2 cellular contexts compared by ENCODE assay signal in the genomic region with DNA sequence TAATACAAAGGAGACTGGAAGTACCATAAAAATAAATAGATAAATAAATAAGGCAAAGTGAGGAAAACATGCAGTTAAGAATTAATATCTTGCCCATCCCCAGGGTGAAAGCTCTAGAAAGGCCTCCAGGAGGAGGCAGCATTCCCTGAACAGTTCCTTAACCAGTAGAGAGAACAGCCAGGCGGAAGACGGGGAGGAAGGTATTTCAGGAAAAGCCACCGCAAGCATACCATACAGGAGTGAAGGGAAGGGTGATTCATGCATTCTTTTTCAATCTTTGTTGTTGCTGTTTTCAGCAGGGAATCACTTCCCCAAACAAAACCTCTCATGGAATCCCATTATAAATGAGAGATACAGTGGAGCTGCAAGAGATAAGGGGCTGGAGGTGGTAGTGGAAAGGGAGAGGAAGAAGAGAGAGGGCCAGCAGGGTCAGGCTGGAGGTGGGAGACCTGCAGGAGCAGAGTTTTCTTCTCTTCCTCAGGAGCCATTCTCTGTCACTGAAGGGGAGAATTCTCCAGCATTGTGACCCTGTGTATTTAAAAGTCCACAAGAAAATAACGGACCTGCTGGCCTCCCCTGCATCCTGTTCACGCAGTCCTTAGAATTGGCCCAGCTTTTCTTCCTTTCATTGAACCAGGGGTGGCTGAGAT.
TF ChIP-seq lines count a peak whose summit lies in the region.

No MANE protein-coding gene starts in this region.

TF ChIP-seq in SK-N-SH treated with all-trans-retinoic acid at 6 μM for 48 hours, 23 proteins besides CTCF, POLR2A, EP300 and RAD21 (continued from another document):
- no peak for TF ChIP-seq PPARA (CRISPR knock-in tag; IDR thresholded peaks at IDR 0.05; ENCODE audit: borderline replicate concordance)
- TF ChIP-seq, protein P1, sequence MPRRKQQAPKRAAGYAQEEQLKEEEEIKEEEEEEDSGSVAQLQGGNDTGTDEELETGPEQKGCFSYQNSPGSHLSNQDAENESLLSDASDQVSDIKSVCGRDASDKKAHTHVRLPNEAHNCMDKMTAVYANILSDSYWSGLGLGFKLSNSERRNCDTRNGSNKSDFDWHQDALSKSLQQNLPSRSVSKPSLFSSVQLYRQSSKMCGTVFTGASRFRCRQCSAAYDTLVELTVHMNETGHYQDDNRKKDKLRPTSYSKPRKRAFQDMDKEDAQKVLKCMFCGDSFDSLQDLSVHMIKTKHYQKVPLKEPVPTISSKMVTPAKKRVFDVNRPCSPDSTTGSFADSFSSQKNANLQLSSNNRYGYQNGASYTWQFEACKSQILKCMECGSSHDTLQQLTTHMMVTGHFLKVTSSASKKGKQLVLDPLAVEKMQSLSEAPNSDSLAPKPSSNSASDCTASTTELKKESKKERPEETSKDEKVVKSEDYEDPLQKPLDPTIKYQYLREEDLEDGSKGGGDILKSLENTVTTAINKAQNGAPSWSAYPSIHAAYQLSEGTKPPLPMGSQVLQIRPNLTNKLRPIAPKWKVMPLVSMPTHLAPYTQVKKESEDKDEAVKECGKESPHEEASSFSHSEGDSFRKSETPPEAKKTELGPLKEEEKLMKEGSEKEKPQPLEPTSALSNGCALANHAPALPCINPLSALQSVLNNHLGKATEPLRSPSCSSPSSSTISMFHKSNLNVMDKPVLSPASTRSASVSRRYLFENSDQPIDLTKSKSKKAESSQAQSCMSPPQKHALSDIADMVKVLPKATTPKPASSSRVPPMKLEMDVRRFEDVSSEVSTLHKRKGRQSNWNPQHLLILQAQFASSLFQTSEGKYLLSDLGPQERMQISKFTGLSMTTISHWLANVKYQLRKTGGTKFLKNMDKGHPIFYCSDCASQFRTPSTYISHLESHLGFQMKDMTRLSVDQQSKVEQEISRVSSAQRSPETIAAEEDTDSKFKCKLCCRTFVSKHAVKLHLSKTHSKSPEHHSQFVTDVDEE (CRISPR knock-in tag; IDR thresholded peaks at IDR 0.05): no peak
- TF ChIP-seq, protein P2, sequence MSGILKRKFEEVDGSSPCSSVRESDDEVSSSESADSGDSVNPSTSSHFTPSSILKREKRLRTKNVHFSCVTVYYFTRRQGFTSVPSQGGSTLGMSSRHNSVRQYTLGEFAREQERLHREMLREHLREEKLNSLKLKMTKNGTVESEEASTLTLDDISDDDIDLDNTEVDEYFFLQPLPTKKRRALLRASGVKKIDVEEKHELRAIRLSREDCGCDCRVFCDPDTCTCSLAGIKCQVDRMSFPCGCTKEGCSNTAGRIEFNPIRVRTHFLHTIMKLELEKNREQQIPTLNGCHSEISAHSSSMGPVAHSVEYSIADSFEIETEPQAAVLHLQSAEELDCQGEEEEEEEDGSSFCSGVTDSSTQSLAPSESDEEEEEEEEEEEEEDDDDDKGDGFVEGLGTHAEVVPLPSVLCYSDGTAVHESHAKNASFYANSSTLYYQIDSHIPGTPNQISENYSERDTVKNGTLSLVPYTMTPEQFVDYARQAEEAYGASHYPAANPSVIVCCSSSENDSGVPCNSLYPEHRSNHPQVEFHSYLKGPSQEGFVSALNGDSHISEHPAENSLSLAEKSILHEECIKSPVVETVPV (CRISPR knock-in tag; IDR thresholded peaks at IDR 0.05): no peak
- TF ChIP-seq ZFP30 (CRISPR knock-in tag; IDR thresholded peaks at IDR 0.05): no peak
- no peak for TF ChIP-seq ISL1 (CRISPR knock-in tag; IDR thresholded peaks at IDR 0.05)
- no peak for TF ChIP-seq RARB (CRISPR knock-in tag; IDR thresholded peaks at IDR 0.05)
- TF ChIP-seq TOX (CRISPR knock-in tag; IDR thresholded peaks at IDR 0.05; ENCODE audit: borderline replicate concordance): no peak
- TF ChIP-seq, protein P3, sequence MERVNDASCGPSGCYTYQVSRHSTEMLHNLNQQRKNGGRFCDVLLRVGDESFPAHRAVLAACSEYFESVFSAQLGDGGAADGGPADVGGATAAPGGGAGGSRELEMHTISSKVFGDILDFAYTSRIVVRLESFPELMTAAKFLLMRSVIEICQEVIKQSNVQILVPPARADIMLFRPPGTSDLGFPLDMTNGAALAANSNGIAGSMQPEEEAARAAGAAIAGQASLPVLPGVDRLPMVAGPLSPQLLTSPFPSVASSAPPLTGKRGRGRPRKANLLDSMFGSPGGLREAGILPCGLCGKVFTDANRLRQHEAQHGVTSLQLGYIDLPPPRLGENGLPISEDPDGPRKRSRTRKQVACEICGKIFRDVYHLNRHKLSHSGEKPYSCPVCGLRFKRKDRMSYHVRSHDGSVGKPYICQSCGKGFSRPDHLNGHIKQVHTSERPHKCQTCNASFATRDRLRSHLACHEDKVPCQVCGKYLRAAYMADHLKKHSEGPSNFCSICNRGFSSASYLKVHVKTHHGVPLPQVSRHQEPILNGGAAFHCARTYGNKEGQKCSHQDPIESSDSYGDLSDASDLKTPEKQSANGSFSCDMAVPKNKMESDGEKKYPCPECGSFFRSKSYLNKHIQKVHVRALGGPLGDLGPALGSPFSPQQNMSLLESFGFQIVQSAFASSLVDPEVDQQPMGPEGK (CRISPR knock-in tag; IDR thresholded peaks at IDR 0.05; ENCODE audit: borderline replicate concordance): no peak
- no peak for TF ChIP-seq GLIS3 (CRISPR knock-in tag; IDR thresholded peaks at IDR 0.05)
- TF ChIP-seq, protein P4, sequence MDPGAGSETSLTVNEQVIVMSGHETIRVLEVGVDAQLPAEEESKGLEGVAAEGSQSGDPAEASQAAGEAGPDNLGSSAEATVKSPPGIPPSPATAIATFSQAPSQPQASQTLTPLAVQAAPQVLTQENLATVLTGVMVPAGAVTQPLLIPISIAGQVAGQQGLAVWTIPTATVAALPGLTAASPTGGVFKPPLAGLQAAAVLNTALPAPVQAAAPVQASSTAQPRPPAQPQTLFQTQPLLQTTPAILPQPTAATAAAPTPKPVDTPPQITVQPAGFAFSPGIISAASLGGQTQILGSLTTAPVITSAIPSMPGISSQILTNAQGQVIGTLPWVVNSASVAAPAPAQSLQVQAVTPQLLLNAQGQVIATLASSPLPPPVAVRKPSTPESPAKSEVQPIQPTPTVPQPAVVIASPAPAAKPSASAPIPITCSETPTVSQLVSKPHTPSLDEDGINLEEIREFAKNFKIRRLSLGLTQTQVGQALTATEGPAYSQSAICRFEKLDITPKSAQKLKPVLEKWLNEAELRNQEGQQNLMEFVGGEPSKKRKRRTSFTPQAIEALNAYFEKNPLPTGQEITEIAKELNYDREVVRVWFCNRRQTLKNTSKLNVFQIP (CRISPR knock-in tag; IDR thresholded peaks at IDR 0.05; ENCODE audit: borderline replicate concordance, low read depth): no peak
- no peak for TF ChIP-seq ZNF8 (CRISPR knock-in tag; IDR thresholded peaks at IDR 0.05)
- TF ChIP-seq TCF4 (CRISPR knock-in tag; IDR thresholded peaks at IDR 0.05; ENCODE audit: borderline replicate concordance): no peak

TF ChIP-seq in HepG2, 621 proteins besides CTCF, POLR2A, EP300 and RAD21 (continued from another document):
- TF ChIP-seq, protein P5, sequence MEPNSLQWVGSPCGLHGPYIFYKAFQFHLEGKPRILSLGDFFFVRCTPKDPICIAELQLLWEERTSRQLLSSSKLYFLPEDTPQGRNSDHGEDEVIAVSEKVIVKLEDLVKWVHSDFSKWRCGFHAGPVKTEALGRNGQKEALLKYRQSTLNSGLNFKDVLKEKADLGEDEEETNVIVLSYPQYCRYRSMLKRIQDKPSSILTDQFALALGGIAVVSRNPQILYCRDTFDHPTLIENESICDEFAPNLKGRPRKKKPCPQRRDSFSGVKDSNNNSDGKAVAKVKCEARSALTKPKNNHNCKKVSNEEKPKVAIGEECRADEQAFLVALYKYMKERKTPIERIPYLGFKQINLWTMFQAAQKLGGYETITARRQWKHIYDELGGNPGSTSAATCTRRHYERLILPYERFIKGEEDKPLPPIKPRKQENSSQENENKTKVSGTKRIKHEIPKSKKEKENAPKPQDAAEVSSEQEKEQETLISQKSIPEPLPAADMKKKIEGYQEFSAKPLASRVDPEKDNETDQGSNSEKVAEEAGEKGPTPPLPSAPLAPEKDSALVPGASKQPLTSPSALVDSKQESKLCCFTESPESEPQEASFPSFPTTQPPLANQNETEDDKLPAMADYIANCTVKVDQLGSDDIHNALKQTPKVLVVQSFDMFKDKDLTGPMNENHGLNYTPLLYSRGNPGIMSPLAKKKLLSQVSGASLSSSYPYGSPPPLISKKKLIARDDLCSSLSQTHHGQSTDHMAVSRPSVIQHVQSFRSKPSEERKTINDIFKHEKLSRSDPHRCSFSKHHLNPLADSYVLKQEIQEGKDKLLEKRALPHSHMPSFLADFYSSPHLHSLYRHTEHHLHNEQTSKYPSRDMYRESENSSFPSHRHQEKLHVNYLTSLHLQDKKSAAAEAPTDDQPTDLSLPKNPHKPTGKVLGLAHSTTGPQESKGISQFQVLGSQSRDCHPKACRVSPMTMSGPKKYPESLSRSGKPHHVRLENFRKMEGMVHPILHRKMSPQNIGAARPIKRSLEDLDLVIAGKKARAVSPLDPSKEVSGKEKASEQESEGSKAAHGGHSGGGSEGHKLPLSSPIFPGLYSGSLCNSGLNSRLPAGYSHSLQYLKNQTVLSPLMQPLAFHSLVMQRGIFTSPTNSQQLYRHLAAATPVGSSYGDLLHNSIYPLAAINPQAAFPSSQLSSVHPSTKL (CRISPR knock-in tag; IDR thresholded peaks at IDR 0.05): no peak
- TF ChIP-seq, protein P6, sequence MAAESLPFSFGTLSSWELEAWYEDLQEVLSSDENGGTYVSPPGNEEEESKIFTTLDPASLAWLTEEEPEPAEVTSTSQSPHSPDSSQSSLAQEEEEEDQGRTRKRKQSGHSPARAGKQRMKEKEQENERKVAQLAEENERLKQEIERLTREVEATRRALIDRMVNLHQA (CRISPR knock-in tag; IDR thresholded peaks at IDR 0.05): no peak
- TF ChIP-seq, protein P7, sequence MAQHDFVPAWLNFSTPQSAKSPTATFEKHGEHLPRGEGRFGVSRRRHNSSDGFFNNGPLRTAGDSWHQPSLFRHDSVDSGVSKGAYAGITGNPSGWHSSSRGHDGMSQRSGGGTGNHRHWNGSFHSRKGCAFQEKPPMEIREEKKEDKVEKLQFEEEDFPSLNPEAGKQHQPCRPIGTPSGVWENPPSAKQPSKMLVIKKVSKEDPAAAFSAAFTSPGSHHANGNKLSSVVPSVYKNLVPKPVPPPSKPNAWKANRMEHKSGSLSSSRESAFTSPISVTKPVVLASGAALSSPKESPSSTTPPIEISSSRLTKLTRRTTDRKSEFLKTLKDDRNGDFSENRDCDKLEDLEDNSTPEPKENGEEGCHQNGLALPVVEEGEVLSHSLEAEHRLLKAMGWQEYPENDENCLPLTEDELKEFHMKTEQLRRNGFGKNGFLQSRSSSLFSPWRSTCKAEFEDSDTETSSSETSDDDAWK (CRISPR knock-in tag; IDR thresholded peaks at IDR 0.05): no peak
- TF ChIP-seq ZNF674 (CRISPR knock-in tag; IDR thresholded peaks at IDR 0.05; ENCODE audit: low read depth): no peak
- TF ChIP-seq, protein P8, sequence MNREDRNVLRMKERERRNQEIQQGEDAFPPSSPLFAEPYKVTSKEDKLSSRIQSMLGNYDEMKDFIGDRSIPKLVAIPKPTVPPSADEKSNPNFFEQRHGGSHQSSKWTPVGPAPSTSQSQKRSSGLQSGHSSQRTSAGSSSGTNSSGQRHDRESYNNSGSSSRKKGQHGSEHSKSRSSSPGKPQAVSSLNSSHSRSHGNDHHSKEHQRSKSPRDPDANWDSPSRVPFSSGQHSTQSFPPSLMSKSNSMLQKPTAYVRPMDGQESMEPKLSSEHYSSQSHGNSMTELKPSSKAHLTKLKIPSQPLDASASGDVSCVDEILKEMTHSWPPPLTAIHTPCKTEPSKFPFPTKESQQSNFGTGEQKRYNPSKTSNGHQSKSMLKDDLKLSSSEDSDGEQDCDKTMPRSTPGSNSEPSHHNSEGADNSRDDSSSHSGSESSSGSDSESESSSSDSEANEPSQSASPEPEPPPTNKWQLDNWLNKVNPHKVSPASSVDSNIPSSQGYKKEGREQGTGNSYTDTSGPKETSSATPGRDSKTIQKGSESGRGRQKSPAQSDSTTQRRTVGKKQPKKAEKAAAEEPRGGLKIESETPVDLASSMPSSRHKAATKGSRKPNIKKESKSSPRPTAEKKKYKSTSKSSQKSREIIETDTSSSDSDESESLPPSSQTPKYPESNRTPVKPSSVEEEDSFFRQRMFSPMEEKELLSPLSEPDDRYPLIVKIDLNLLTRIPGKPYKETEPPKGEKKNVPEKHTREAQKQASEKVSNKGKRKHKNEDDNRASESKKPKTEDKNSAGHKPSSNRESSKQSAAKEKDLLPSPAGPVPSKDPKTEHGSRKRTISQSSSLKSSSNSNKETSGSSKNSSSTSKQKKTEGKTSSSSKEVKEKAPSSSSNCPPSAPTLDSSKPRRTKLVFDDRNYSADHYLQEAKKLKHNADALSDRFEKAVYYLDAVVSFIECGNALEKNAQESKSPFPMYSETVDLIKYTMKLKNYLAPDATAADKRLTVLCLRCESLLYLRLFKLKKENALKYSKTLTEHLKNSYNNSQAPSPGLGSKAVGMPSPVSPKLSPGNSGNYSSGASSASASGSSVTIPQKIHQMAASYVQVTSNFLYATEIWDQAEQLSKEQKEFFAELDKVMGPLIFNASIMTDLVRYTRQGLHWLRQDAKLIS (CRISPR knock-in tag; IDR thresholded peaks at IDR 0.05): no peak
- no peak for TF ChIP-seq SIX1 (CRISPR knock-in tag; IDR thresholded peaks at IDR 0.05; ENCODE audit: borderline replicate concordance)
- no peak for TF ChIP-seq CBX1 (IDR thresholded peaks at IDR 0.05; ENCODE audit: low read depth)
- no peak for TF ChIP-seq NFYB (CRISPR knock-in tag; IDR thresholded peaks at IDR 0.05)
- TF ChIP-seq ZNF607 (CRISPR knock-in tag; IDR thresholded peaks at IDR 0.05; ENCODE audit: borderline replicate concordance): no peak
- TF ChIP-seq, protein P9, sequence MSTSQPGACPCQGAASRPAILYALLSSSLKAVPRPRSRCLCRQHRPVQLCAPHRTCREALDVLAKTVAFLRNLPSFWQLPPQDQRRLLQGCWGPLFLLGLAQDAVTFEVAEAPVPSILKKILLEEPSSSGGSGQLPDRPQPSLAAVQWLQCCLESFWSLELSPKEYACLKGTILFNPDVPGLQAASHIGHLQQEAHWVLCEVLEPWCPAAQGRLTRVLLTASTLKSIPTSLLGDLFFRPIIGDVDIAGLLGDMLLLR (CRISPR knock-in tag; IDR thresholded peaks at IDR 0.05): no peak
- TF ChIP-seq HNRNPUL1 (IDR thresholded peaks at IDR 0.05; ENCODE audit: low read depth, low read length): no peak
- TF ChIP-seq ZNF121 (CRISPR knock-in tag; IDR thresholded peaks at IDR 0.05): no peak
- TF ChIP-seq, protein P10, sequence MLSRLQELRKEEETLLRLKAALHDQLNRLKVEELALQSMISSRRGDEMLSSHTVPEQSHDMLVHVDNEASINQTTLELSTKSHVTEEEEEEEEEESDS (CRISPR knock-in tag; IDR thresholded peaks at IDR 0.05; ENCODE audit: borderline replicate concordance): no peak
- TF ChIP-seq NKX3-1 (CRISPR knock-in tag; IDR thresholded peaks at IDR 0.05): no peak
TF ChIP-seq in HepG2: peak in this region for 0.
